In genomic region chr11:130937051-130937450, GRCh38 we compare ENCODE assay signal across 21 cellular contexts. TPM values are rescaled to one million over a fixed set of nuclear protein-coding genes. Genes with fewer than 3 reads are reported as not detected.
A peak's percentile ranks its signal among the peaks of the same experiment; 100 is the strongest.
DNase-seq lines count a peak whose midpoint lies in the region; ATAC-seq, FAIRE-seq and TF ChIP-seq lines count a peak whose summit lies in the region.
"Had no signal": no experiment of that assay in that cellular context is flagged by ENCODE, and none has a peak within 500 bp of the region (broad histone marks: within the 10 kb centered on the region; RNA-seq: fewer than 3 reads in every experiment).

No MANE protein-coding gene starts in this region.

- no peak overlapping the region for H3K27ac Mint-ChIP-seq in activated CD4-positive, alpha-beta T cell treated with anti-CD3 and anti-CD28 coated beads, Interleukin-2, amount 10 ng/mL, durations not matched to agents 24 days and 14 days
- H3K27ac Mint-ChIP-seq in activated CD4-positive, alpha-beta T cell treated with anti-CD3 and anti-CD28 coated beads for 36 hours = no peak overlapping the region
- no peak overlapping the region for H3K27ac Mint-ChIP-seq in endothelial cell (ENCODE audit: unreplicated experiment)
- H3K27ac Mint-ChIP-seq: CD4-positive, alpha-beta T cell; HFFc6 had no signal

- H3K4me1 ChIP-seq in foreskin keratinocyte = no peaks in the 10 kb centered on the region
- H3K4me1 ChIP-seq: A549, Caco-2 had no signal

- H3K4me1 Mint-ChIP-seq in activated CD4-positive, alpha-beta T cell treated with anti-CD3 and anti-CD28 coated beads, Interleukin-2, amount 10 ng/mL, durations not matched to agents 24 days and 14 days = no peaks in the 10 kb centered on the region
- no peaks in the 10 kb centered on the region for H3K4me1 Mint-ChIP-seq in activated CD4-positive, alpha-beta T cell treated with anti-CD3 and anti-CD28 coated beads for 36 hours
- peaks cover 6% of the 10 kb centered on the region for H3K4me1 Mint-ChIP-seq in endothelial cell (ENCODE audit: unreplicated experiment)

- CTCF ChIA-PET in activated CD4-positive, alpha-beta T cell treated with anti-CD3 and anti-CD28 coated beads for 36 hours (lab: Charles Lee) = no interaction called here

- H3K27me3 ChIP-seq in bronchial epithelial cell (ENCODE audit: control insufficient read depth, insufficient read depth, low read length) = no peaks in the 10 kb centered on the region
- H3K27me3 ChIP-seq in foreskin keratinocyte = peaks cover 4% of the 10 kb centered on the region

- H3K36me3 ChIP-seq in bronchial epithelial cell (ENCODE audit: control insufficient read depth, insufficient read depth, low read length) = no peaks in the 10 kb centered on the region

- H3K36me3 Mint-ChIP-seq in activated CD4-positive, alpha-beta T cell treated with anti-CD3 and anti-CD28 coated beads, Interleukin-2, amount 10 ng/mL, durations not matched to agents 24 days and 14 days (ENCODE audit: low read depth) = no peaks in the 10 kb centered on the region
- H3K36me3 Mint-ChIP-seq in activated CD4-positive, alpha-beta T cell treated with anti-CD3 and anti-CD28 coated beads for 36 hours (ENCODE audit: low read depth) = no peaks in the 10 kb centered on the region
- no peaks in the 10 kb centered on the region for H3K36me3 Mint-ChIP-seq in endothelial cell (ENCODE audit: low read depth, unreplicated experiment)

- H3K27me3 Mint-ChIP-seq in activated CD4-positive, alpha-beta T cell treated with anti-CD3 and anti-CD28 coated beads, Interleukin-2, amount 10 ng/mL, durations not matched to agents 24 days and 14 days = peaks cover 10% of the 10 kb centered on the region
- H3K27me3 Mint-ChIP-seq in activated CD4-positive, alpha-beta T cell treated with anti-CD3 and anti-CD28 coated beads for 36 hours = no peaks in the 10 kb centered on the region
- no peaks in the 10 kb centered on the region for H3K27me3 Mint-ChIP-seq in endothelial cell (ENCODE audit: unreplicated experiment)

- POLR2A ChIA-PET in activated CD4-positive, alpha-beta T cell treated with anti-CD3 and anti-CD28 coated beads for 36 hours (lab: Charles Lee) = no interaction called here

- H3K27ac ChIP-seq in foreskin keratinocyte = no peak overlapping the region
- H3K27ac ChIP-seq: 22Rv1, A549, C4-2B, GM23248 had no signal

- H3K9me3 Mint-ChIP-seq in activated CD4-positive, alpha-beta T cell treated with anti-CD3 and anti-CD28 coated beads, Interleukin-2, amount 10 ng/mL, durations not matched to agents 24 days and 14 days = no peaks in the 10 kb centered on the region
- no peaks in the 10 kb centered on the region for H3K9me3 Mint-ChIP-seq in activated CD4-positive, alpha-beta T cell treated with anti-CD3 and anti-CD28 coated beads for 36 hours (ENCODE audit: low read depth)
- no peaks in the 10 kb centered on the region for H3K9me3 Mint-ChIP-seq in endothelial cell (ENCODE audit: unreplicated experiment)
- H3K9me3 Mint-ChIP-seq: CD4-positive, alpha-beta T cell; HFFc6 had no signal

- DNase-seq in activated CD4-positive, alpha-beta T cell treated with anti-CD3 and anti-CD28 coated beads, Interleukin-2, amount 10 ng/mL, durations not matched to agents 24 days and 14 days = peak; percentile 19
- no peak for DNase-seq in activated CD4-positive, alpha-beta T cell treated with anti-CD3 and anti-CD28 coated beads for 36 hours
- DNase-seq in bronchial epithelial cell (ENCODE audit: low read depth) (peak; percentile 60), foreskin keratinocyte (peak; percentile 53 to 69), endothelial cell (ENCODE audit: low spot score) (no peak), NCI-H82 treated with DMSO at 0.1 percent for 48 hours (lab: John Stamatoyannopoulos, UW; ENCODE audit: unreplicated experiment) (no peak), cerebellar cortex (ENCODE audit: low spot score) (no peak)
- DNase-seq: AML-193; Caco-2; CD4-positive, alpha-beta T cell; GM23248; H7; HFFc6 had no signal

- H3K4me3 Mint-ChIP-seq in activated CD4-positive, alpha-beta T cell treated with anti-CD3 and anti-CD28 coated beads, Interleukin-2, amount 10 ng/mL, durations not matched to agents 24 days and 14 days = no peak overlapping the region
- H3K4me3 Mint-ChIP-seq in activated CD4-positive, alpha-beta T cell treated with anti-CD3 and anti-CD28 coated beads for 36 hours = no peak overlapping the region
- H3K4me3 Mint-ChIP-seq in endothelial cell (ENCODE audit: unreplicated experiment) = no peak overlapping the region
- H3K4me3 Mint-ChIP-seq: CD4-positive, alpha-beta T cell; HFFc6 had no signal

- ATAC-seq in activated CD4-positive, alpha-beta T cell treated with anti-CD3 and anti-CD28 coated beads for 36 hours = no peak
- no peak for ATAC-seq in foreskin keratinocyte
- ATAC-seq: A549, HCT116, HepG2 had no signal

- no peak overlapping the region for H3K4me3 ChIP-seq in bronchial epithelial cell (ENCODE audit: low read depth, low read length)
- H3K4me3 ChIP-seq: A549, GM23248 had no signal

- no peak for TF ChIP-seq CTCF in bronchial epithelial cell (IDR thresholded peaks at IDR 0.05; ENCODE audit: insufficient read depth, low read length, severe bottlenecking)
- TF ChIP-seq CTCF in foreskin keratinocyte (conservative IDR thresholded peaks at IDR 0.05) = no peak
- no peak for TF ChIP-seq CTCF in endothelial cell (IDR thresholded peaks at IDR 0.05; ENCODE audit: unreplicated experiment)

- no peak for FAIRE-seq in bronchial epithelial cell (lab: Jason Lieb, UNC)
- FAIRE-seq: A549, D721Med, G401.6, GM12891, HepG2 had no signal

- intact Hi-C loops in activated CD4-positive, alpha-beta T cell treated with anti-CD3 and anti-CD28 coated beads, Interleukin-2, amount 10 ng/mL, durations not matched to agents 24 days and 14 days (cut with micrococcal nuclease) = no loop called here
- intact Hi-C loops in activated CD4-positive, alpha-beta T cell treated with anti-CD3 and anti-CD28 coated beads for 36 hours (cut with DNase I, micrococcal nuclease) = no loop called here

RNA-seq across cellular contexts. Expression of gene SNX19, which starts 20.8 kb away (rescaled TPM):
- total RNA-seq in activated CD4-positive, alpha-beta T cell treated with anti-CD3 and anti-CD28 coated beads, Interleukin-2, amount 10 ng/mL, durations not matched to agents 24 days and 14 days = 48.7 and 52.9 TPM in 2 replicates
- 10 to 100 TPM; 22.7 to 29.5 TPM for total RNA-seq in activated CD4-positive, alpha-beta T cell treated with anti-CD3 and anti-CD28 coated beads for 36 hours
- 34.8 and 50.7 TPM in 2 replicates for total RNA-seq in bronchial epithelial cell
- total RNA-seq in foreskin keratinocyte = 35.1 and 42.8 TPM in 2 replicates
- polyA plus RNA-seq in foreskin keratinocyte = 7.8 and 8.2 TPM in 2 replicates
- 47.9 TPM for total RNA-seq in endothelial cell (ENCODE audit: unreplicated experiment)

Comparison
In these comparisons a context has a peak if more than half of its experiments do, and no peak if none do; other contexts are left out.
1. DNase-seq: peak in activated CD4-positive, alpha-beta T cell treated with anti-CD3 and anti-CD28 coated beads, Interleukin-2, amount 10 ng/mL, durations not matched to agents 24 days and 14 days (single experiment), bronchial epithelial cell (single experiment) and foreskin keratinocyte (2 of 2); none in activated CD4-positive, alpha-beta T cell treated with anti-CD3 and anti-CD28 coated beads for 36 hours (single experiment), endothelial cell (single experiment), NCI-H82 treated with DMSO at 0.1 percent for 48 hours (single experiment) and cerebellar cortex (single experiment).